In the genomic region with DNA sequence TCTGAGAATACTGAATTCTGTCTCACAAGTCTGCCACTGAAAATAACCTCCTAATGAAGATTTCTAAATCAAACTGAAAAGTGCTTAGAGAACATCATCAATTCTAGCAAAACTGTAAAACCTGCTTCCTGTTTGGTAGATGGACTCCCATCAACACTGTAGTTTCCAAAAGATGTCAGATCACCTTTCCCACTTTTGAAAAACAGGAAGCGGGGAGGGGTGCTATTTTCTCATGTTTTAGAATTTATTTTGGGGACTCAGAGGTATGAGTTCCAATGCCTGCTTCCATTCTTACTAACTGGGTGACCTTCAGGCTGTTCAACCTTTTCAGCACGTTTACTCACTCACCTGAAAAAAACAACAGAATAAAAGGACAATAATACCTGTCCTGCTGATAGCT, we compare ENCODE assay signal across 8 cellular contexts. TPM values are rescaled to one million over a fixed set of nuclear protein-coding genes. Genes with fewer than 3 reads are reported as not detected.
DNase-seq lines count a peak whose midpoint lies in the region; ATAC-seq and TF ChIP-seq lines count a peak whose summit lies in the region.

No MANE protein-coding gene starts in this region.

- TF ChIP-seq POLR2A in erythroblast (IDR thresholded peaks at IDR 0.05; ENCODE audit: low read length) = no peak

- peaks cover 75% of the 10 kb centered on the region for H3K4me1 Mint-ChIP-seq in stimulated activated naive CD8-positive, alpha-beta T cell treated with anti-CD3 and anti-CD28 coated beads, Interleukin-15, Interleukin-2, amounts not matched to agents 100 ng/mL and 50 ng/mL, for 24 hours (ENCODE audit: low read depth)
- peaks cover 69% of the 10 kb centered on the region for H3K4me1 Mint-ChIP-seq in brain

- H3K4me3 Mint-ChIP-seq in stimulated activated naive CD8-positive, alpha-beta T cell treated with anti-CD3 and anti-CD28 coated beads, Interleukin-15, Interleukin-2, amounts not matched to agents 100 ng/mL and 50 ng/mL, for 24 hours = peak overlapping the region; percentile 89
- H3K4me3 Mint-ChIP-seq in brain = peak overlapping the region; percentile 93 to 97 (median 96)

- no peaks in the 10 kb centered on the region for H3K9me3 ChIP-seq in mucosa of rectum (ENCODE audit: control insufficient read depth in 2 of 2, low read length in 2 of 2)

- TF ChIP-seq CTCF in brain (conservative IDR thresholded peaks at IDR 0.05) = no peak

- H3K36me3 ChIP-seq in mucosa of rectum (ENCODE audit: control insufficient read depth in 2 of 2, insufficient read depth in 2 of 2, low read length in 2 of 2) = peaks cover 52 to 55% of the 10 kb centered on the region in 2 donors

- H3K4me1 ChIP-seq in mucosa of rectum (ENCODE audit: control insufficient read depth in 2 of 2, insufficient read depth in 2 of 2, low read length in 2 of 2) = peaks cover 28 to 29% of the 10 kb centered on the region in 2 donors

- H3K9ac ChIP-seq in mucosa of rectum (ENCODE audit: low read depth in 1 of 2, low read length in 2 of 2) = peak overlapping the region; percentile 83 to 92

- H3K27me3 Mint-ChIP-seq in stimulated activated naive CD8-positive, alpha-beta T cell treated with anti-CD3 and anti-CD28 coated beads, Interleukin-15, Interleukin-2, amounts not matched to agents 100 ng/mL and 50 ng/mL, for 24 hours = no peaks in the 10 kb centered on the region
- peaks cover 8% of the 10 kb centered on the region for H3K27me3 Mint-ChIP-seq in brain

- no peak for ATAC-seq in stimulated activated naive CD8-positive, alpha-beta T cell treated with anti-CD3 and anti-CD28 coated beads, Interleukin-15, Interleukin-2, amounts not matched to agents 100 U/mL and 50 U/mL, for 24 hours

- no peaks in the 10 kb centered on the region for H3K27me3 ChIP-seq in mucosa of rectum (ENCODE audit: control insufficient read depth in 2 of 2, insufficient read depth in 2 of 2, low read length in 2 of 2)

- peaks cover 83% of the 10 kb centered on the region for H3K36me3 Mint-ChIP-seq in stimulated activated naive CD8-positive, alpha-beta T cell treated with anti-CD3 and anti-CD28 coated beads, Interleukin-15, Interleukin-2, amounts not matched to agents 100 ng/mL and 50 ng/mL, for 24 hours (ENCODE audit: low read depth)
- peaks cover 48% of the 10 kb centered on the region for H3K36me3 Mint-ChIP-seq in brain

- H3K27ac ChIP-seq in mucosa of rectum (ENCODE audit: low read depth in 2 of 2, low read length in 2 of 2) = peak overlapping the region; percentile 19 to 95

- H3K9me3 Mint-ChIP-seq in stimulated activated naive CD8-positive, alpha-beta T cell treated with anti-CD3 and anti-CD28 coated beads, Interleukin-15, Interleukin-2, amounts not matched to agents 100 ng/mL and 50 ng/mL, for 24 hours = no peaks in the 10 kb centered on the region
- no peaks in the 10 kb centered on the region for H3K9me3 Mint-ChIP-seq in brain

- peak overlapping the region; percentile 87 to 89 for H3K4me3 ChIP-seq in mucosa of rectum (ENCODE audit: low read length in 2 of 2)

- peak overlapping the region; percentile 78 for H3K27ac Mint-ChIP-seq in stimulated activated naive CD8-positive, alpha-beta T cell treated with anti-CD3 and anti-CD28 coated beads, Interleukin-15, Interleukin-2, amounts not matched to agents 100 ng/mL and 50 ng/mL, for 24 hours
- H3K27ac Mint-ChIP-seq in brain = peak overlapping the region in 4 of 5 experiments; percentile 95 to 97 (median 96)

- DNase-seq in stimulated activated naive CD8-positive, alpha-beta T cell treated with anti-CD3 and anti-CD28 coated beads, Interleukin-15, Interleukin-2, amounts not matched to agents 100 U/mL and 50 U/mL, for 24 hours = no peak
- DNase-seq in NCI-H446 treated with DMSO at 0.1 percent for 48 hours (lab: John Stamatoyannopoulos, UW) (no peak), erythroblast (lab: John Stamatoyannopoulos, UW) (no peak), amniotic stem cell (lab: John Stamatoyannopoulos, UW) (no peak)
- DNase-seq in stimulated activated CD4-positive, alpha-beta T cell treated with anti-CD3 and anti-CD28 coated beads, Interleukin-4, amount 100 ng/mL, for 4 hours = no peak

RNA-seq across cellular contexts. Expression of gene ATP5F1E, which starts 1.2 kb away (rescaled TPM):
- 87.4 TPM for polyA plus RNA-seq in brain (ENCODE audit: insufficient read depth, low read depth, low replicate concordance)

RNA-seq across cellular contexts. Expression of gene PRELID3B, which starts 11.7 kb away (rescaled TPM):
- polyA plus RNA-seq in brain (ENCODE audit: insufficient read depth, low read depth, low replicate concordance) = 38.3 TPM

RNA-seq across cellular contexts. Expression of gene TUBB1, which starts 11.7 kb away (rescaled TPM):
- polyA plus RNA-seq in brain (ENCODE audit: insufficient read depth, low read depth, low replicate concordance) = not detected

RNA-seq across cellular contexts. Expression of gene CTSZ, which starts 23.9 kb away (rescaled TPM):
- 32.2 TPM for polyA plus RNA-seq in brain (ENCODE audit: insufficient read depth, low read depth, low replicate concordance)

RNA-seq across cellular contexts. Expression of gene NELFCD, which starts 49.9 kb away (rescaled TPM):
- polyA plus RNA-seq in brain (ENCODE audit: insufficient read depth, low read depth, low replicate concordance) = 153 TPM
